ENCODE assay signal across 24 cellular contexts in the genomic region with DNA sequence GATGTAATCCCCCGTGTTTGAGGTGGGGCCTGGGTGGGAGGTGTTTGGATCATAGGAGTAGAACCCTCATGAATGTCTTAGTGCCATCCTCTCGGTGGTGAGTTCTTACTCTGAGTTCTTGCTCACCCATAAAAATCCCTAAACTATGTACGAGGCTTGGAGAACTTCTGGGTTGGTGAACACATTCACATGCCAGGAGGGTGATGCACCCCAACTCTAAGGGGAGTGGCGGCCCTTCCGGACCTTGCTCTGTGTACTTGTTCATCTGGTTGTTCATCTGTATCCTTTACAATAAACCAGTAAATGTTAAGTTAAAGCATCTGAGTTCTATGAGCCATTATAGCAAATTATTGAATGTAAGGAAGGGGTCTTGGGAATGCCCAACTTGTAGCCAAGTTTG.
"Had no signal": no experiment of that assay in that cellular context is flagged by ENCODE, and none has a peak within 500 bp of the region (broad histone marks: within the 10 kb centered on the region; RNA-seq: fewer than 3 reads in every experiment).

No MANE protein-coding gene starts in this region.

- ATAC-seq: activated CD8-positive, alpha-beta memory T cell treated with anti-CD3 and anti-CD28 coated beads, Interleukin-2, amount 10 ng/mL, durations not matched to agents 7 days and 5 days; activated CD8-positive, alpha-beta T cell treated with anti-CD3 and anti-CD28 coated beads for 36 hours; gastrocnemius medialis; left lung; naive thymus-derived CD8-positive, alpha-beta T cell; right lobe of liver had no signal

- H3K27me3 ChIP-seq: esophagus muscularis mucosa, gastrocnemius medialis, left lung, neural progenitor cell, right lobe of liver, testis, vagina had no signal

- H3K4me2 ChIP-seq: neural progenitor cell had no signal

- H3K36me3 Mint-ChIP-seq: activated CD8-positive, alpha-beta memory T cell treated with anti-CD3 and anti-CD28 coated beads, Interleukin-2, amount 10 ng/mL, durations not matched to agents 7 days and 5 days; naive thymus-derived CD8-positive, alpha-beta T cell; neural progenitor cell; type B pancreatic cell had no signal

- H3K36me3 ChIP-seq: esophagus muscularis mucosa, gastrocnemius medialis, left lung, neural progenitor cell, right lobe of liver, vagina had no signal

- H3K9me3 ChIP-seq: esophagus muscularis mucosa, gastrocnemius medialis, left lung, right lobe of liver, testis, vagina had no signal

- H3K4me1 ChIP-seq: neural progenitor cell, right lobe of liver, testis, vagina had no signal

- H3K4me3 ChIP-seq: esophagus muscularis mucosa, gastrocnemius medialis, left lung, lung, neural progenitor cell, right lobe of liver, skin epidermis, testis, vagina had no signal

- H3K27ac Mint-ChIP-seq: activated CD4-positive, alpha-beta T cell treated with anti-CD3 and anti-CD28 coated beads, Interleukin-2, amount 10 ng/mL, durations not matched to agents 7 days and 5 days; activated CD8-positive, alpha-beta memory T cell treated with anti-CD3 and anti-CD28 coated beads, Interleukin-2, amount 10 ng/mL, durations not matched to agents 7 days and 5 days; activated CD8-positive, alpha-beta T cell treated with anti-CD3 and anti-CD28 coated beads for 36 hours; neural progenitor cell; type B pancreatic cell had no signal

- H3K9ac ChIP-seq: neural progenitor cell had no signal

- H3K4me3 Mint-ChIP-seq: activated CD4-positive, alpha-beta T cell treated with anti-CD3 and anti-CD28 coated beads, Interleukin-2, amount 10 ng/mL, durations not matched to agents 7 days and 5 days; activated CD8-positive, alpha-beta memory T cell treated with anti-CD3 and anti-CD28 coated beads, Interleukin-2, amount 10 ng/mL, durations not matched to agents 7 days and 5 days; activated CD8-positive, alpha-beta T cell treated with anti-CD3 and anti-CD28 coated beads for 36 hours; naive thymus-derived CD8-positive, alpha-beta T cell; neural progenitor cell; type B pancreatic cell had no signal

- DNase-seq: activated CD4-positive, alpha-beta T cell treated with anti-CD3 and anti-CD28 coated beads, Interleukin-2, amount 10 ng/mL, durations not matched to agents 7 days and 5 days; activated CD8-positive, alpha-beta memory T cell treated with anti-CD3 and anti-CD28 coated beads, Interleukin-2, amount 10 ng/mL, durations not matched to agents 7 days and 5 days; activated CD8-positive, alpha-beta T cell treated with anti-CD3 and anti-CD28 coated beads for 36 hours; activated gamma-delta T cell; activated naive CD4-positive, alpha-beta T cell treated with anti-CD3 and anti-CD28 coated beads, Interleukin-2, amount 50 U/mL, for 16 hours; activated T-cell treated with anti-CD3 and anti-CD28 coated beads for 4 hours; central memory CD4-positive, alpha-beta T cell; dermis blood vessel endothelial cell; effector CD8-positive, alpha-beta T cell; gastrocnemius medialis; hippocampal formation; kidney glomerular epithelial cell; left lung; naive thymus-derived CD8-positive, alpha-beta T cell; posterior cingulate gyrus; right lobe of liver; stimulated activated CD4-positive, alpha-beta T cell treated with anti-CD3 and anti-CD28 coated beads, Interleukin-1b, Interleukin-23, amount 100 ng/mL, for 48 hours; testis had no signal

- H3K27me3 Mint-ChIP-seq: activated CD4-positive, alpha-beta T cell treated with anti-CD3 and anti-CD28 coated beads, Interleukin-2, amount 10 ng/mL, durations not matched to agents 7 days and 5 days; activated CD8-positive, alpha-beta T cell treated with anti-CD3 and anti-CD28 coated beads for 36 hours; naive thymus-derived CD8-positive, alpha-beta T cell; type B pancreatic cell had no signal

- H3K9me3 Mint-ChIP-seq: activated CD4-positive, alpha-beta T cell treated with anti-CD3 and anti-CD28 coated beads, Interleukin-2, amount 10 ng/mL, durations not matched to agents 7 days and 5 days; activated CD8-positive, alpha-beta T cell treated with anti-CD3 and anti-CD28 coated beads for 36 hours; naive thymus-derived CD8-positive, alpha-beta T cell; neural progenitor cell; type B pancreatic cell had no signal

- H3K27ac ChIP-seq: esophagus muscularis mucosa, gastrocnemius medialis, left lung, neural progenitor cell, right lobe of liver, skin epidermis, testis, vagina had no signal

- H2AFZ ChIP-seq: neural progenitor cell had no signal
